In genomic region chr14:61397607-61398006, GRCh38 we compare ENCODE assay signal across 19 cellular contexts.
DNase-seq lines count a peak whose midpoint lies in the region; ATAC-seq and TF ChIP-seq lines count a peak whose summit lies in the region.
"Had no signal": no experiment of that assay in that cellular context is flagged by ENCODE, and none has a peak within 500 bp of the region (broad histone marks: within the 10 kb centered on the region; RNA-seq: fewer than 3 reads in every experiment).

No MANE protein-coding gene starts in this region.

- H3K27ac Mint-ChIP-seq in activated naive CD4-positive, alpha-beta T cell treated with anti-CD3 and anti-CD28 coated beads, Interleukin-2, amount 50 U/mL, for 72 hours, result peak overlapping the region; percentile 2 to 57
- no peak overlapping the region for H3K27ac Mint-ChIP-seq in activated naive CD4-positive, alpha-beta T cell treated with anti-CD3 and anti-CD28 coated beads, Interleukin-2, amount 10 ng/mL, durations not matched to agents 7 days and 5 days
- no peak overlapping the region for H3K27ac Mint-ChIP-seq in T-helper 17 cell
- peak overlapping the region; percentile 92 for H3K27ac Mint-ChIP-seq in central memory CD8-positive, alpha-beta T cell (ENCODE audit: low read depth)
- no peak overlapping the region for H3K27ac Mint-ChIP-seq in stimulated activated naive CD8-positive, alpha-beta T cell treated with anti-CD3 and anti-CD28 coated beads, Interleukin-15, amount 100 ng/mL, for 72 hours

- no peaks in the 10 kb centered on the region for H3K9me3 Mint-ChIP-seq in activated naive CD4-positive, alpha-beta T cell treated with anti-CD3 and anti-CD28 coated beads, Interleukin-2, amount 50 U/mL, for 72 hours
- H3K9me3 Mint-ChIP-seq in activated naive CD4-positive, alpha-beta T cell treated with anti-CD3 and anti-CD28 coated beads, Interleukin-2, amount 10 ng/mL, durations not matched to agents 7 days and 5 days, result no peaks in the 10 kb centered on the region
- H3K9me3 Mint-ChIP-seq in central memory CD8-positive, alpha-beta T cell, result no peaks in the 10 kb centered on the region
- no peaks in the 10 kb centered on the region for H3K9me3 Mint-ChIP-seq in stimulated activated naive CD8-positive, alpha-beta T cell treated with anti-CD3 and anti-CD28 coated beads, Interleukin-15, amount 100 ng/mL, for 72 hours

- ATAC-seq in activated naive CD4-positive, alpha-beta T cell treated with anti-CD3 and anti-CD28 coated beads, Interleukin-2, amount 50 U/mL, for 72 hours, result no peak
- ATAC-seq in T-helper 17 cell (peak; percentile 45), HG02623 (IDR thresholded peaks at IDR 0.05; ENCODE audit: unreplicated experiment) (no peak)
- no peak for ATAC-seq in central memory CD8-positive, alpha-beta T cell (replicated peaks; ENCODE audit: extremely low read depth, poor library complexity, severe bottlenecking)
- ATAC-seq in stimulated activated naive CD8-positive, alpha-beta T cell treated with anti-CD3 and anti-CD28 coated beads, Interleukin-15, amount 100 ng/mL, for 72 hours, result no peak
- ATAC-seq: GM12878 had no signal

- H3K4me1 ChIP-seq in tibial artery, result no peaks in the 10 kb centered on the region
- H3K4me1 ChIP-seq: BE2C had no signal

- H3K27me3 ChIP-seq in tibial artery, result no peaks in the 10 kb centered on the region

- H3K4me3 ChIP-seq in tibial artery, result no peak overlapping the region
- H3K4me3 ChIP-seq: GM12878 had no signal

- H3K36me3 Mint-ChIP-seq in activated naive CD4-positive, alpha-beta T cell treated with anti-CD3 and anti-CD28 coated beads, Interleukin-2, amount 50 U/mL, for 72 hours, result peaks cover 28 to 46% of the 10 kb centered on the region in 2 donors
- H3K36me3 Mint-ChIP-seq in activated naive CD4-positive, alpha-beta T cell treated with anti-CD3 and anti-CD28 coated beads, Interleukin-2, amount 10 ng/mL, durations not matched to agents 7 days and 5 days, result peaks cover 83% of the 10 kb centered on the region
- H3K36me3 Mint-ChIP-seq in T-helper 17 cell (ENCODE audit: low read depth), result peaks cover 9% of the 10 kb centered on the region
- H3K36me3 Mint-ChIP-seq in central memory CD8-positive, alpha-beta T cell (ENCODE audit: insufficient read depth), result peaks cover 34% of the 10 kb centered on the region

- H3K27ac ChIP-seq in tibial artery, result no peak overlapping the region

- no peak for TF ChIP-seq CTCF in tibial artery (IDR thresholded peaks at IDR 0.05)

- no peak overlapping the region for H3K4me3 Mint-ChIP-seq in activated naive CD4-positive, alpha-beta T cell treated with anti-CD3 and anti-CD28 coated beads, Interleukin-2, amount 10 ng/mL, durations not matched to agents 7 days and 5 days
- peak overlapping the region; percentile 52 for H3K4me3 Mint-ChIP-seq in T-helper 17 cell
- peak overlapping the region; percentile 61 for H3K4me3 Mint-ChIP-seq in central memory CD8-positive, alpha-beta T cell
- H3K4me3 Mint-ChIP-seq in stimulated activated naive CD8-positive, alpha-beta T cell treated with anti-CD3 and anti-CD28 coated beads, Interleukin-15, amount 100 ng/mL, for 72 hours, result peak overlapping the region; percentile 27 to 70

- H3K9me3 ChIP-seq in T-helper 17 cell (ENCODE audit: control insufficient read depth, low read length, poor library complexity, severe bottlenecking) (no peaks in the 10 kb centered on the region), tibial artery (no peaks in the 10 kb centered on the region)
- H3K9me3 ChIP-seq: BE2C had no signal

- no peaks in the 10 kb centered on the region for H3K27me3 Mint-ChIP-seq in activated naive CD4-positive, alpha-beta T cell treated with anti-CD3 and anti-CD28 coated beads, Interleukin-2, amount 10 ng/mL, durations not matched to agents 7 days and 5 days
- H3K27me3 Mint-ChIP-seq in T-helper 17 cell, result no peaks in the 10 kb centered on the region
- no peaks in the 10 kb centered on the region for H3K27me3 Mint-ChIP-seq in central memory CD8-positive, alpha-beta T cell
- H3K27me3 Mint-ChIP-seq in stimulated activated naive CD8-positive, alpha-beta T cell treated with anti-CD3 and anti-CD28 coated beads, Interleukin-15, amount 100 ng/mL, for 72 hours, result no peaks in the 10 kb centered on the region

- intact Hi-C loops in tibial artery (cut with DNase I; ENCODE audit: low total_unique reads), result no loop called here

- H3K4me1 Mint-ChIP-seq in activated naive CD4-positive, alpha-beta T cell treated with anti-CD3 and anti-CD28 coated beads, Interleukin-2, amount 10 ng/mL, durations not matched to agents 7 days and 5 days, result peaks cover 87% of the 10 kb centered on the region
- H3K4me1 Mint-ChIP-seq in T-helper 17 cell, result peaks cover 75% of the 10 kb centered on the region
- H3K4me1 Mint-ChIP-seq in central memory CD8-positive, alpha-beta T cell, result peaks cover 75% of the 10 kb centered on the region
- H3K4me1 Mint-ChIP-seq in stimulated activated naive CD8-positive, alpha-beta T cell treated with anti-CD3 and anti-CD28 coated beads, Interleukin-15, amount 100 ng/mL, for 72 hours, result peaks cover 33% of the 10 kb centered on the region

- H3K36me3 ChIP-seq in tibial artery, result no peaks in the 10 kb centered on the region
- H3K36me3 ChIP-seq: BE2C had no signal

- CTCF ChIA-PET in activated naive CD4-positive, alpha-beta T cell treated with anti-CD3 and anti-CD28 coated beads, Interleukin-2, amount 10 ng/mL, durations not matched to agents 7 days and 5 days (lab: Charles Lee), result interaction anchor here (0.8 kb wide), 1 partner anchor 116 kb away, joined by 3 read pairs; no protein-coding TSS in a partner anchor

- DNase-seq in activated naive CD4-positive, alpha-beta T cell treated with anti-CD3 and anti-CD28 coated beads, Interleukin-2, amount 50 U/mL, for 72 hours (ENCODE audit: low spot score in 2 of 2), result no peak
- DNase-seq in activated naive CD4-positive, alpha-beta T cell treated with anti-CD3 and anti-CD28 coated beads, Interleukin-2, amount 10 ng/mL, durations not matched to agents 7 days and 5 days, result no peak
- DNase-seq in T-helper 17 cell (no peak), tibial artery (no peak), NCI-H1930 (lab: John Stamatoyannopoulos, UW) (no peak)
- no peak for DNase-seq in central memory CD8-positive, alpha-beta T cell (ENCODE audit: low spot score in 2 of 2)
- DNase-seq in stimulated activated naive CD8-positive, alpha-beta T cell treated with anti-CD3 and anti-CD28 coated beads, Interleukin-15, amount 100 ng/mL, for 72 hours, result no peak
- DNase-seq: BE2C, GDM1, HCEC 1CT, IMR-90, Kasumi-1, MM.1S, NCI-H1105, NCI-H1694 treated with DMSO at 0.1 percent for 48 hours, NCI-H526 treated with DMSO at 0.1 percent for 48 hours, SHP77 had no signal

Comparison
In these comparisons a context has a peak if more than half of its experiments do, and no peak if none do; other contexts are left out.
1. H3K27ac Mint-ChIP-seq: peak in activated naive CD4-positive, alpha-beta T cell treated with anti-CD3 and anti-CD28 coated beads, Interleukin-2, amount 50 U/mL, for 72 hours (2 of 2) and central memory CD8-positive, alpha-beta T cell (single experiment); none in activated naive CD4-positive, alpha-beta T cell treated with anti-CD3 and anti-CD28 coated beads, Interleukin-2, amount 10 ng/mL, durations not matched to agents 7 days and 5 days (single experiment), T-helper 17 cell (single experiment) and stimulated activated naive CD8-positive, alpha-beta T cell treated with anti-CD3 and anti-CD28 coated beads, Interleukin-15, amount 100 ng/mL, for 72 hours (0 of 2).